ENCODE assay signal across 15 cellular contexts in genomic region chr6:119459207-119459974, GRCh38.
DNase-seq lines count a peak whose midpoint lies in the region; ATAC-seq and TF ChIP-seq lines count a peak whose summit lies in the region.
"Had no signal": no experiment of that assay in that cellular context is flagged by ENCODE, and none has a peak within 500 bp of the region (broad histone marks: within the 10 kb centered on the region; RNA-seq: fewer than 3 reads in every experiment).

No MANE protein-coding gene starts in this region.

- H3K27me3 ChIP-seq in uterus (no peaks in the 10 kb centered on the region), Karpas-422 (ENCODE audit: low read length) (no peaks in the 10 kb centered on the region)
- H3K27me3 ChIP-seq: hepatocyte had no signal

- TF ChIP-seq POLR2A in uterus (IDR thresholded peaks at IDR 0.05) = no peak

- no peaks in the 10 kb centered on the region for H3K27me3 Mint-ChIP-seq in stimulated activated naive B cell treated with anti-CD40 and anti-IgM and Interleukin-4, amounts not matched to agents 10 μg/mL and 1 μg/mL and 100 μg/mL, for 72 hours

- peaks cover 40 to 60% of the 10 kb centered on the region in 2 donors for H3K4me1 Mint-ChIP-seq in stimulated activated naive B cell treated with anti-CD40 and anti-IgM and Interleukin-4, amounts not matched to agents 10 μg/mL and 1 μg/mL and 100 μg/mL, for 72 hours

- no peaks in the 10 kb centered on the region for H4K20me1 ChIP-seq in Karpas-422 (ENCODE audit: insufficient read depth, low read depth, low read length)

- H3K4me2 ChIP-seq in Karpas-422 (ENCODE audit: low read depth, low read length, poor library complexity, severe bottlenecking) = no peak overlapping the region
- H3K4me2 ChIP-seq: hepatocyte, smooth muscle cell had no signal

- H3K9me2 ChIP-seq in Karpas-422 (replicated peaks; ENCODE audit: insufficient read depth, low read length) = no peaks in the 10 kb centered on the region

- no peak overlapping the region for H3K27ac Mint-ChIP-seq in stimulated activated naive B cell treated with anti-CD40 and anti-IgM and Interleukin-4, amounts not matched to agents 10 μg/mL and 1 μg/mL and 100 μg/mL, for 72 hours

- no peaks in the 10 kb centered on the region for H3K79me2 ChIP-seq in Karpas-422 (ENCODE audit: low read length)
- H3K79me2 ChIP-seq: hepatocyte had no signal

- H3K9me3 Mint-ChIP-seq in stimulated activated naive B cell treated with anti-CD40 and anti-IgM and Interleukin-4, amounts not matched to agents 10 μg/mL and 1 μg/mL and 100 μg/mL, for 72 hours = peaks cover 14 to 20% of the 10 kb centered on the region in 2 donors

- H3K4me1 ChIP-seq in uterus (no peaks in the 10 kb centered on the region), Karpas-422 (ENCODE audit: low read length) (no peaks in the 10 kb centered on the region)

- ATAC-seq in GM19324 (IDR thresholded peaks at IDR 0.05; ENCODE audit: low FRiP score, unreplicated experiment) (peak; percentile 70), HG02678 (IDR thresholded peaks at IDR 0.05; ENCODE audit: unreplicated experiment) (peak; percentile 63), HG03457 (IDR thresholded peaks at IDR 0.05; ENCODE audit: unreplicated experiment) (peak; percentile 62)
- ATAC-seq in stimulated activated naive B cell treated with anti-CD40 and anti-IgM and Interleukin-4, amounts not matched to agents 10 μg/mL and 1 μg/mL and 100 μg/mL, for 72 hours (replicated peaks) = peak; percentile 66 to 77

- H3K4me3 Mint-ChIP-seq in stimulated activated naive B cell treated with anti-CD40 and anti-IgM and Interleukin-4, amounts not matched to agents 10 μg/mL and 1 μg/mL and 100 μg/mL, for 72 hours = peak overlapping the region in 1 of 2 donors; percentile 23

- no peak for DNase-seq in stimulated activated naive B cell treated with anti-CD40 and anti-IgM and Interleukin-4, amounts not matched to agents 10 μg/mL and 1 μg/mL and 100 μg/mL, for 72 hours
- DNase-seq in uterus = no peak
- DNase-seq in Kasumi-1 (lab: John Stamatoyannopoulos, UW) = no peak
- no peak for DNase-seq in Karpas-422
- DNase-seq: activated effector memory CD4-positive, alpha-beta T cell treated with Interleukin-2 at 50 U/mL for 16 hours; DND-41; midbrain; NCI-H1417 treated with DMSO at 0.1 percent for 48 hours; OCI-M1; stimulated activated CD8-positive, alpha-beta memory T cell treated with anti-CD3 and anti-CD28 coated beads, Interleukin-4, amount 100 ng/mL, for 48 hours had no signal

- H3K36me3 ChIP-seq in uterus (no peaks in the 10 kb centered on the region), Karpas-422 (ENCODE audit: insufficient read depth, low read length) (no peaks in the 10 kb centered on the region)

- peaks cover 9 to 19% of the 10 kb centered on the region in 2 donors for H3K36me3 Mint-ChIP-seq in stimulated activated naive B cell treated with anti-CD40 and anti-IgM and Interleukin-4, amounts not matched to agents 10 μg/mL and 1 μg/mL and 100 μg/mL, for 72 hours

- no peak overlapping the region for H3K9ac ChIP-seq in Karpas-422 (ENCODE audit: low read length)

- no peak overlapping the region for H2AFZ ChIP-seq in Karpas-422 (ENCODE audit: low read length)
- H2AFZ ChIP-seq: hepatocyte had no signal

- intact Hi-C loops in uterus (cut with DNase I; ENCODE audit: low total_unique reads) = no loop called here

- no peak for TF ChIP-seq CTCF in uterus (IDR thresholded peaks at IDR 0.05)

- H3K9me3 ChIP-seq in uterus (no peaks in the 10 kb centered on the region), Karpas-422 (ENCODE audit: low read length) (no peaks in the 10 kb centered on the region)

- H3K4me3 ChIP-seq in uterus (no peak overlapping the region), Karpas-422 (ENCODE audit: low read length) (no peak overlapping the region)
- H3K4me3 ChIP-seq: hepatocyte, smooth muscle cell had no signal

- no peak overlapping the region for H3K27ac ChIP-seq in uterus
- no peak overlapping the region for H3K27ac ChIP-seq in Karpas-422 (ENCODE audit: low read length)
- H3K27ac ChIP-seq: hepatocyte had no signal
